ENCODE assay signal across 10 cellular contexts in the genomic region with DNA sequence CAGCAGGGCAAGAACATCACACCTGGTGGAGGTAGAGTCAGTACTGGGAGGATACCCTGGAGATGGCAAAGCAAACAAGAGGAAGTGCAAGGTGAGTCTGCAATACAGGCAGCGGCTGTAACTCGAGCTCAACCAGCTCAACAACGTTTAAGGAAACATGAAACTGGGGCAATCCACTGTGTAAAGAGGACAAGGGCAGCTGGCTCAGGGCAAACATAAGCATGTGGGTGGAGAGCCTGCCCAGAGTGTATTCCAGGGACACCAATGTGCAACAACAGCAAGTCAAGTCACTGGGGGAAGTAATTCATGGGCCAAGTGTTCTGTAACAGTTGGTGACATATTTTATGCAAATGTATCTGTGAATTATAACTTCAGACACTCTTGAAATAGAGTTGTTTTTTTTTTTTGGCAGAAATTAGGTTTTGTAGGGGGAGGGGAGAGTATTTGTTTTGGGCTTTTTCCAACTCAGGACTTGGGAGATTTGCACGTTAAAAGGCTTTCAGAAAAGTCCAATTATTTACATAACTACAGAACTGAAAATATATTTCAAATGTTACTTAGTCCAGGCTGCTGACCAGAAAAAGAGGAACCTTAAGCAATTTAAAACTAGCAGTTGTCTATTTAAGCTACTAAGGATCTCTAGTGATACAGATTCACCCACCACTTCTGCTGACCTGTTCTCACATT. TPM values are rescaled to one million over a fixed set of nuclear protein-coding genes. Genes with fewer than 3 reads are reported as not detected.
DNase-seq lines count a peak whose midpoint lies in the region; ATAC-seq, FAIRE-seq and TF ChIP-seq lines count a peak whose summit lies in the region.
"Had no signal": no experiment of that assay in that cellular context is flagged by ENCODE, and none has a peak within 500 bp of the region (broad histone marks: within the 10 kb centered on the region; RNA-seq: fewer than 3 reads in every experiment).

No MANE protein-coding gene starts in this region.

- no peaks in the 10 kb centered on the region for H3K36me3 ChIP-seq in CD8-positive, alpha-beta memory T cell (ENCODE audit: insufficient read depth, low read length)

- H3K4me3 ChIP-seq in CD8-positive, alpha-beta memory T cell (ENCODE audit: low read length): no peak overlapping the region
- H3K4me3 ChIP-seq: smooth muscle cell had no signal

- no peak for TF ChIP-seq POLR2A in H54 (IDR thresholded peaks at IDR 0.05; ENCODE audit: low read depth, low read length)

- FAIRE-seq in islet of Langerhans (lab: Jason Lieb, UNC): peak; percentile 98
- no peak for FAIRE-seq in H54 (lab: Jason Lieb, UNC)

- DNase-seq in Ammon's horn (ENCODE audit: low spot score) (peak; percentile 56), NCI-H1694 (lab: John Stamatoyannopoulos, UW) (peak; percentile 67), SHP77 (lab: John Stamatoyannopoulos, UW) (peak; percentile 98), H54 (ENCODE audit: insufficient read length, low spot score) (no peak)
- DNase-seq in stimulated activated CD4-positive, alpha-beta T cell treated with anti-CD3 and anti-CD28 coated beads, Interleukin-1b, Interleukin-23, amount 100 ng/mL, for 48 hours: no peak
- DNase-seq in CD8-positive, alpha-beta memory T cell: no peak

- no peaks in the 10 kb centered on the region for H3K4me1 Mint-ChIP-seq in CD8-positive, alpha-beta memory T cell
- H3K4me1 Mint-ChIP-seq: IgD-negative memory B cell had no signal

- H3K27me3 Mint-ChIP-seq in CD8-positive, alpha-beta memory T cell: no peaks in the 10 kb centered on the region
- H3K27me3 Mint-ChIP-seq: IgD-negative memory B cell had no signal

- H3K9me3 Mint-ChIP-seq in CD8-positive, alpha-beta memory T cell: peaks cover 12 to 37% (median 19%) of the 10 kb centered on the region in 5 donors

- H3K4me1 ChIP-seq in CD8-positive, alpha-beta memory T cell (ENCODE audit: insufficient read depth, low read length): no peaks in the 10 kb centered on the region

- no peak overlapping the region for H3K27ac Mint-ChIP-seq in CD8-positive, alpha-beta memory T cell
- H3K27ac Mint-ChIP-seq: IgD-negative memory B cell had no signal

- no peak overlapping the region for H3K4me3 Mint-ChIP-seq in CD8-positive, alpha-beta memory T cell
- H3K4me3 Mint-ChIP-seq: IgD-negative memory B cell had no signal

- POLR2A ChIA-PET in CD8-positive, alpha-beta memory T cell (lab: Charles Lee): no interaction called here

- H3K36me3 Mint-ChIP-seq in CD8-positive, alpha-beta memory T cell: no peaks in the 10 kb centered on the region

- no peak for ATAC-seq in HG03460 (IDR thresholded peaks at IDR 0.05; ENCODE audit: unreplicated experiment)

- no peak overlapping the region for H3K27ac ChIP-seq in CD8-positive, alpha-beta memory T cell (ENCODE audit: low read depth, low read length)

- no peaks in the 10 kb centered on the region for H3K9me3 ChIP-seq in CD8-positive, alpha-beta memory T cell (ENCODE audit: low read length)

- no peaks in the 10 kb centered on the region for H3K27me3 ChIP-seq in CD8-positive, alpha-beta memory T cell (ENCODE audit: insufficient read depth, low read length, poor library complexity, severe bottlenecking)

- CTCF ChIA-PET in CD8-positive, alpha-beta memory T cell (lab: Charles Lee): no interaction called here

RNA-seq across cellular contexts. Expression of a gene that starts 18.7 kb away (rescaled TPM):
- total RNA-seq in CD8-positive, alpha-beta memory T cell: not detected
- not detected for polyA plus RNA-seq in CD8-positive, alpha-beta memory T cell
- polyA plus RNA-seq: IgD-negative memory B cell had no signal

Comparison
In these comparisons a context has a peak if more than half of its experiments do, and no peak if none do; other contexts are left out.
1. DNase-seq: peak in Ammon's horn (single experiment), NCI-H1694 (single experiment) and SHP77 (2 of 2); none in stimulated activated CD4-positive, alpha-beta T cell treated with anti-CD3 and anti-CD28 coated beads, Interleukin-1b, Interleukin-23, amount 100 ng/mL, for 48 hours (single experiment), CD8-positive, alpha-beta memory T cell (0 of 5) and H54 (single experiment).